In the genomic region with DNA sequence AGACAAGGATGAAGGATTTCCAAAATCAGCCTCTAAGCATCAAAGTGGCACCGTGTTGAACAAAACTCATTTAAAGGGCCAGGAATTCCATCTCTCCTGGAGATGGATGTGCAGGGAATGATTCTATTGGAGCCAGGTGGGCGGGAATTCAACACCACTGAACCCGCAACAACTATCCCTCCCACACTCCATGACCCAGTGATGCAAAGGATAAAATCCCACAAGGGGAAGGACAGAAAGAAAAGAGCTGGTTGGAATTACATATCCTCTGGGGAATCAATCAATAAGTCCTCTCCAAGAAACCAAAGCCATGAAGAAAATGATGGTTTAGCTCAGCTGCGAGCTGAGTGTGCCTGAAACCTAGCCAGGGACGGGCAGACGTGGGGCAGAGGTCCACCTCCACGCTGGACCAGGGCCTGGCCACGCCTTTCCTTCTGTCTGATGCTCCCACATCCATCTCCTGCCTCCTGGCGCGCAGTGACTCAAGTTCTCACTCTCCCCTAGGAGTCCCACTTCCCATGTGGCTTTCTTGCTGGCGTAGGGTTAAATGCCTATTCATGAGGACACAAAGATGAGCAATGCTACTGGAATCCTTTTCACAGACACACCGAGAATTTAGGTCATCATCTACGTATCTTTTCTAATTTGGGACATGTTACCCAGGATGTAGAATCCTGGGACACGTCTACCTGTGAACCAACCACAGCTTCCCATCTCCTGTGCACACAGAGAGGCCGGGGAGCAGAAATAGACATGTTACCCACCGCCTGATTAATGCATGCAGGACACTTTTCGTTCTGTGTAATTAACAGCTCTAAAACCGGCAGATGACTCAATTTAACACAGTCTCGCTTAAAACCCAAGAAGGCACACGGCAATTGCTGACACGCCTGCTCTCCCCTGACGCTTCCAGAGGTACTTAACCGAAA, we compare ENCODE assay signal across 10 cellular contexts. TPM values are rescaled to one million over a fixed set of nuclear protein-coding genes. Genes with fewer than 3 reads are reported as not detected.
A peak's percentile ranks its signal among the peaks of the same experiment; 100 is the strongest.
DNase-seq lines count a peak whose midpoint lies in the region; ATAC-seq and TF ChIP-seq lines count a peak whose summit lies in the region.
"Had no signal": no experiment of that assay in that cellular context is flagged by ENCODE, and none has a peak within 500 bp of the region (broad histone marks: within the 10 kb centered on the region; RNA-seq: fewer than 3 reads in every experiment).

No MANE protein-coding gene starts in this region.

- peaks cover 23% of the 10 kb centered on the region for H3F3A ChIP-seq in GM23248 (ENCODE audit: insufficient read depth)

- H3K27ac ChIP-seq in GM23248, result peak overlapping the region; percentile 92
- peak overlapping the region; percentile 66 for H3K27ac ChIP-seq in RWPE2 (ENCODE audit: poor library complexity, severe bottlenecking)
- H3K27ac ChIP-seq: pancreas had no signal

- no peak overlapping the region for H3K4me3 Mint-ChIP-seq in stimulated activated naive B cell treated with anti-CD40 and anti-IgM and Interleukin-4, amounts not matched to agents 10 μg/mL and 1 μg/mL and 100 μg/mL, for 72 hours
- H3K4me3 Mint-ChIP-seq: activated naive CD8-positive, alpha-beta T cell treated with anti-CD3 and anti-CD28 coated beads for 36 hours had no signal

- TF ChIP-seq CTCF in RWPE2 (IDR thresholded peaks at IDR 0.05; ENCODE audit: poor library complexity, severe bottlenecking) (peak; percentile 10), fibroblast of mammary gland (conservative IDR thresholded peaks at IDR 0.05; ENCODE audit: control insufficient read depth, insufficient read depth, low read depth, low read length) (no peak)

- H3K36me3 ChIP-seq in GM23248 (ENCODE audit: low read depth) (no peaks in the 10 kb centered on the region), RWPE2 (ENCODE audit: low read depth) (no peaks in the 10 kb centered on the region)
- H3K36me3 ChIP-seq: pancreas had no signal

- H3K9me3 Mint-ChIP-seq in stimulated activated naive B cell treated with anti-CD40 and anti-IgM and Interleukin-4, amounts not matched to agents 10 μg/mL and 1 μg/mL and 100 μg/mL, for 72 hours, result no peaks in the 10 kb centered on the region
- H3K9me3 Mint-ChIP-seq: activated naive CD8-positive, alpha-beta T cell treated with anti-CD3 and anti-CD28 coated beads for 36 hours had no signal

- H3K27me3 ChIP-seq in GM23248 (replicated peaks; ENCODE audit: insufficient read depth) (no peaks in the 10 kb centered on the region), RWPE2 (ENCODE audit: insufficient read depth, poor library complexity, severe bottlenecking) (no peaks in the 10 kb centered on the region)
- H3K27me3 ChIP-seq: pancreas had no signal

- peaks cover 32 to 50% of the 10 kb centered on the region in 2 donors for H3K36me3 Mint-ChIP-seq in stimulated activated naive B cell treated with anti-CD40 and anti-IgM and Interleukin-4, amounts not matched to agents 10 μg/mL and 1 μg/mL and 100 μg/mL, for 72 hours

- peak overlapping the region; percentile 48 for H3K4me2 ChIP-seq in GM23248 (ENCODE audit: unreplicated experiment)

- in situ Hi-C loops in GM23248 (cut with MboI), result no loop called here

- no peak overlapping the region for H2AFZ ChIP-seq in GM23248

- DNase-seq in GM23248 (peak; percentile 98), RWPE2 (ENCODE audit: low spot score) (no peak), fibroblast of mammary gland (ENCODE audit: low read depth) (peak; percentile 99), putamen (ENCODE audit: low spot score) (peak; percentile 46), GF-D8 (lab: John Stamatoyannopoulos, UW) (no peak)
- no peak for DNase-seq in stimulated activated naive B cell treated with anti-CD40 and anti-IgM and Interleukin-4, amounts not matched to agents 10 μg/mL and 1 μg/mL and 100 μg/mL, for 72 hours
- DNase-seq: activated naive CD8-positive, alpha-beta T cell treated with anti-CD3 and anti-CD28 coated beads for 36 hours had no signal

- H3K79me2 ChIP-seq in GM23248 (ENCODE audit: insufficient read depth), result no peaks in the 10 kb centered on the region

- H3K9me2 ChIP-seq in GM23248 (ENCODE audit: insufficient read depth), result no peaks in the 10 kb centered on the region

- no peaks in the 10 kb centered on the region for H3K9me3 ChIP-seq in GM23248 (ENCODE audit: low read depth)
- no peaks in the 10 kb centered on the region for H3K9me3 ChIP-seq in RWPE2 (ENCODE audit: severe bottlenecking)
- H3K9me3 ChIP-seq: pancreas had no signal

- peak overlapping the region; percentile 71 for H3K9ac ChIP-seq in GM23248

- H3K4me3 ChIP-seq in GM23248 (no peak overlapping the region), RWPE2 (ENCODE audit: severe bottlenecking) (no peak overlapping the region), fibroblast of mammary gland (ENCODE audit: control insufficient read depth, low read depth, low read length) (no peak overlapping the region)
- H3K4me3 ChIP-seq: pancreas had no signal

- no peaks in the 10 kb centered on the region for H3K4me1 Mint-ChIP-seq in stimulated activated naive B cell treated with anti-CD40 and anti-IgM and Interleukin-4, amounts not matched to agents 10 μg/mL and 1 μg/mL and 100 μg/mL, for 72 hours
- H3K4me1 Mint-ChIP-seq: activated naive CD8-positive, alpha-beta T cell treated with anti-CD3 and anti-CD28 coated beads for 36 hours had no signal

- peak; percentile 91 for ATAC-seq in RWPE2 (ENCODE audit: low read depth)
- ATAC-seq in GM21423 (IDR thresholded peaks at IDR 0.05; ENCODE audit: unreplicated experiment), result no peak
- no peak for ATAC-seq in GM19452 (IDR thresholded peaks at IDR 0.05; ENCODE audit: unreplicated experiment)
- no peak for ATAC-seq in stimulated activated naive B cell treated with anti-CD40 and anti-IgM and Interleukin-4, amounts not matched to agents 10 μg/mL and 1 μg/mL and 100 μg/mL, for 72 hours (replicated peaks)

- H3K27me3 Mint-ChIP-seq in stimulated activated naive B cell treated with anti-CD40 and anti-IgM and Interleukin-4, amounts not matched to agents 10 μg/mL and 1 μg/mL and 100 μg/mL, for 72 hours, result no peaks in the 10 kb centered on the region
- H3K27me3 Mint-ChIP-seq: activated naive CD8-positive, alpha-beta T cell treated with anti-CD3 and anti-CD28 coated beads for 36 hours had no signal

- no peaks in the 10 kb centered on the region for H4K20me1 ChIP-seq in GM23248 (ENCODE audit: insufficient read depth)

- H3K4me1 ChIP-seq in GM23248 (ENCODE audit: insufficient read depth) (peaks cover 21% of the 10 kb centered on the region), RWPE2 (ENCODE audit: insufficient read depth, poor library complexity, severe bottlenecking) (peaks cover 9% of the 10 kb centered on the region)
- H3K4me1 ChIP-seq: pancreas had no signal

- WGBS in GM23248 (ENCODE audit: low coverage in 1 of 2, low lambda C conversion rate in 2 of 2, missing lambda C conversion rate in 2 of 2), 2 experiments, result 25 to 30% methylated on average over 23 of the region's 23 CpGs

- no peak overlapping the region for H3K27ac Mint-ChIP-seq in stimulated activated naive B cell treated with anti-CD40 and anti-IgM and Interleukin-4, amounts not matched to agents 10 μg/mL and 1 μg/mL and 100 μg/mL, for 72 hours
- H3K27ac Mint-ChIP-seq: activated naive CD8-positive, alpha-beta T cell treated with anti-CD3 and anti-CD28 coated beads for 36 hours had no signal

RNA-seq across cellular contexts. Expression of gene PEPD, which starts 48.6 kb away (rescaled TPM):
- total RNA-seq in GM23248 (2014; rRNA removed; shearing (Covaris generic)), result 45.4 and 54.8 TPM in 2 replicates
- polyA plus RNA-seq in GM23248 (2016; fragmentation: Nextera tagmentation; extraction: Ambion mirVana), result 86.5 and 92.3 TPM in 2 replicates

Comparison
In these comparisons a context has a peak if more than half of its experiments do, and no peak if none do; other contexts are left out.
1. DNase-seq: peak in GM23248 (single experiment), fibroblast of mammary gland (single experiment) and putamen (single experiment); none in RWPE2 (single experiment), stimulated activated naive B cell treated with anti-CD40 and anti-IgM and Interleukin-4, amounts not matched to agents 10 μg/mL and 1 μg/mL and 100 μg/mL, for 72 hours (single experiment) and GF-D8 (single experiment).